ENCODE assay signal across 16 cellular contexts in genomic region chr9:5884191-5884590, GRCh38. TPM values are rescaled to one million over a fixed set of nuclear protein-coding genes. Genes with fewer than 3 reads are reported as not detected.
A peak's percentile ranks its signal among the peaks of the same experiment; 100 is the strongest.
DNase-seq lines count a peak whose midpoint lies in the region; ATAC-seq and TF ChIP-seq lines count a peak whose summit lies in the region.
"Had no signal": no experiment of that assay in that cellular context is flagged by ENCODE, and none has a peak within 500 bp of the region (broad histone marks: within the 10 kb centered on the region; RNA-seq: fewer than 3 reads in every experiment).

No MANE protein-coding gene starts in this region.

- H3K79me1 ChIP-seq in IMR-90 (ENCODE audit: low read depth in 1 of 2, low read length in 2 of 2) = no peaks in the 10 kb centered on the region

- H3K4me1 ChIP-seq in IMR-90 (ENCODE audit: control insufficient read depth, insufficient read depth, low read length) (no peaks in the 10 kb centered on the region), neural progenitor cell (no peaks in the 10 kb centered on the region), esophagus muscularis mucosa (no peaks in the 10 kb centered on the region)

- peaks cover 13% of the 10 kb centered on the region for H3K4me1 Mint-ChIP-seq in type B pancreatic cell (ENCODE audit: unreplicated experiment)
- H3K4me1 Mint-ChIP-seq in neural progenitor cell = peaks cover 13% of the 10 kb centered on the region

- intact Hi-C loops in IMR-90 (cut with micrococcal nuclease) (no loop called here), left colon (cut with DNase I, micrococcal nuclease) (loop anchor here in 1 of 2 donors (10.0 kb wide), 1 partner anchor 421 kb away; no protein-coding TSS in a partner anchor), posterior vena cava (cut with DNase I) (loop anchor here in 1 of 2 donors (10.0 kb wide), 1 partner anchor 421 kb away; no protein-coding TSS in a partner anchor), esophagus muscularis mucosa (cut with DNase I) (loop anchor here (2.0 kb wide), 1 partner anchor 171 kb away; no protein-coding TSS in a partner anchor)

- no CpG with 5 or more reads among the region's 9 CpGs for WGBS in IMR-90 (ENCODE audit: extremely low coverage in 2 of 2, insufficient read length in 1 of 2), 2 experiments
- 92% methylated on average over 8 of the region's 9 CpGs for WGBS in esophagus muscularis mucosa

- H3K27me3 Mint-ChIP-seq in type B pancreatic cell (no peaks in the 10 kb centered on the region), neural progenitor cell (ENCODE audit: insufficient read depth, low read depth) (peaks cover 3% of the 10 kb centered on the region)

- H2BK120ac ChIP-seq in IMR-90 (ENCODE audit: low read depth, low read length) = no peak overlapping the region

- peak overlapping the region; percentile 7 for H3K4me3 Mint-ChIP-seq in type B pancreatic cell
- no peak overlapping the region for H3K4me3 Mint-ChIP-seq in neural progenitor cell
- H3K4me3 Mint-ChIP-seq: H9 had no signal

- H4K91ac ChIP-seq in IMR-90 (ENCODE audit: insufficient read depth, low read depth, low read length) = no peak overlapping the region

- TF ChIP-seq EP300 in esophagus muscularis mucosa (IDR thresholded peaks at IDR 0.05) = no peak

- no peak overlapping the region for H3K4me2 ChIP-seq in IMR-90 (ENCODE audit: low read depth, low read length)
- H3K4me2 ChIP-seq in neural progenitor cell = no peak overlapping the region

- peaks cover 7% of the 10 kb centered on the region for H3K27me3 ChIP-seq in IMR-90 (ENCODE audit: control insufficient read depth, insufficient read depth, low read length)
- no peaks in the 10 kb centered on the region for H3K27me3 ChIP-seq in neural progenitor cell
- no peaks in the 10 kb centered on the region for H3K27me3 ChIP-seq in esophagus muscularis mucosa

- peak overlapping the region; percentile 33 for H3K27ac Mint-ChIP-seq in type B pancreatic cell
- no peak overlapping the region for H3K27ac Mint-ChIP-seq in neural progenitor cell
- H3K27ac Mint-ChIP-seq: H9 had no signal

- no peak overlapping the region for H4K8ac ChIP-seq in IMR-90 (ENCODE audit: low read depth in 2 of 2, low read length in 2 of 2)

- no TSS peak for BruUV-seq in IMR-90 (replicated peaks; lab: Mats Ljungman, UMichigan)

- no peak overlapping the region for H2BK5ac ChIP-seq in IMR-90 (ENCODE audit: low read depth, low read length, poor library complexity, severe bottlenecking)

- no peaks in the 10 kb centered on the region for H3K36me3 ChIP-seq in IMR-90 (ENCODE audit: control insufficient read depth, insufficient read depth, low read length)
- no peaks in the 10 kb centered on the region for H3K36me3 ChIP-seq in neural progenitor cell
- H3K36me3 ChIP-seq in esophagus muscularis mucosa = no peaks in the 10 kb centered on the region

- H3K36me3 Mint-ChIP-seq in type B pancreatic cell (no peaks in the 10 kb centered on the region), neural progenitor cell (no peaks in the 10 kb centered on the region)

- H3K9ac ChIP-seq in IMR-90 (ENCODE audit: low read depth, low read length) (no peak overlapping the region), neural progenitor cell (no peak overlapping the region)

- dilution Hi-C loops in IMR-90 (cut with HindIII; ENCODE audit: low sequenced_read_pairs, unreplicated experiment) = no loop called here

- no peak overlapping the region for H3K14ac ChIP-seq in IMR-90 (replicated peaks; ENCODE audit: low read depth, low read length)

- TF ChIP-seq POLR2A in IMR-90 (IDR thresholded peaks at IDR 0.05; ENCODE audit: low read depth, low read length) (no peak), esophagus muscularis mucosa (IDR thresholded peaks at IDR 0.05; ENCODE audit: low read depth) (no peak)

- no peak overlapping the region for H2BK20ac ChIP-seq in IMR-90 (ENCODE audit: low read depth, low read length)

- no peak overlapping the region for H3K4me3 ChIP-seq in IMR-90 (ENCODE audit: insufficient read depth, low read depth, low read length)
- H3K4me3 ChIP-seq in epithelial cell of esophagus (ENCODE audit: low read length) = no peak overlapping the region
- H3K4me3 ChIP-seq in neural progenitor cell = no peak overlapping the region
- H3K4me3 ChIP-seq in esophagus muscularis mucosa = no peak overlapping the region

- no peak for DNase-seq in IMR-90
- DNase-seq in epithelial cell of esophagus (ENCODE audit: low read depth) = peak; percentile 61
- no peak for DNase-seq in left colon
- DNase-seq in type B pancreatic cell (ENCODE audit: extremely low spot score, unreplicated experiment) = no peak
- DNase-seq in neural progenitor cell (ENCODE audit: low spot score) = no peak
- no peak for DNase-seq in posterior vena cava (ENCODE audit: low spot score)
- DNase-seq in esophagus muscularis mucosa (ENCODE audit: extremely low spot score) = no peak
- DNase-seq: ACHN, C1 segment of cervical spinal cord, GDM1, H9, KBM-7, NCI-H1417, NCI-H187, NCI-H345, NCI-H524 treated with DMSO at 0.1 percent for 48 hours had no signal

- no peaks in the 10 kb centered on the region for H4K20me1 ChIP-seq in IMR-90 (ENCODE audit: insufficient read depth, low read length)
- no peaks in the 10 kb centered on the region for H4K20me1 ChIP-seq in neural progenitor cell (ENCODE audit: low read depth)

- CTCF ChIA-PET in IMR-90 (lab: Yijun Ruan, JAX) = no interaction called here

- H3K9me3 Mint-ChIP-seq in type B pancreatic cell (no peaks in the 10 kb centered on the region), neural progenitor cell (no peaks in the 10 kb centered on the region)
- H3K9me3 Mint-ChIP-seq: H9 had no signal

- ATAC-seq in IMR-90 (ENCODE audit: low read depth) = no peak
- peak; percentile 30 for ATAC-seq in left colon

- no peaks in the 10 kb centered on the region for H3K9me1 ChIP-seq in IMR-90 (ENCODE audit: insufficient read depth, low read length)

- no peak overlapping the region for H2BK15ac ChIP-seq in IMR-90 (ENCODE audit: low read depth, low read length)

- H4K5ac ChIP-seq in IMR-90 (ENCODE audit: low read depth, low read length) = no peak overlapping the region

- no peak for TF ChIP-seq RAD21 in IMR-90 (IDR thresholded peaks at IDR 0.05; ENCODE audit: low read length)

- 0 out of 2 replicates have a peak overlapping the region, but pooled peaks have one; percentile 11 for H2AK5ac ChIP-seq in IMR-90 (ENCODE audit: low read depth, low read length)

- in situ Hi-C loops in IMR-90 (cut with MboI; ENCODE audit: low sequenced_read_pairs) = loop anchor here (10.0 kb wide), 1 partner anchor 421 kb away; no protein-coding TSS in a partner anchor

- H3K27ac ChIP-seq in IMR-90 (ENCODE audit: insufficient read depth, low read length) (no peak overlapping the region), neural progenitor cell (no peak overlapping the region), esophagus muscularis mucosa (replicated peaks in 1 of 4) (no peak overlapping the region)

- no peaks in the 10 kb centered on the region for H3K79me2 ChIP-seq in neural progenitor cell (ENCODE audit: low read depth)

- no peak overlapping the region for H3K18ac ChIP-seq in IMR-90 (ENCODE audit: low read depth, low read length)

- H2AFZ ChIP-seq in IMR-90 (replicated peaks; ENCODE audit: low read length, poor library complexity) (no peak overlapping the region), neural progenitor cell (replicated peaks) (no peak overlapping the region)

- no peak overlapping the region for H2AK9ac ChIP-seq in IMR-90 (replicated peaks; ENCODE audit: low read depth, low read length, poor library complexity)

- TF ChIP-seq CTCF in IMR-90 (conservative IDR thresholded peaks at IDR 0.05; ENCODE audit: low read depth, low read length) = no peak
- no peak for TF ChIP-seq CTCF in epithelial cell of esophagus (IDR thresholded peaks at IDR 0.05; ENCODE audit: insufficient read depth, low read depth, low read length, missing control alignments)
- no peak for TF ChIP-seq CTCF in type B pancreatic cell (conservative IDR thresholded peaks at IDR 0.05)
- TF ChIP-seq CTCF in neural progenitor cell (IDR thresholded peaks at IDR 0.05) = no peak
- TF ChIP-seq CTCF in esophagus muscularis mucosa (IDR thresholded peaks at IDR 0.05) = no peak

- no peak overlapping the region for H3K23ac ChIP-seq in IMR-90 (ENCODE audit: low read depth, low read length)

- H3K56ac ChIP-seq in IMR-90 (ENCODE audit: extremely low read depth, insufficient read depth, low read length) = no peak overlapping the region

- H3K4ac ChIP-seq in IMR-90 (ENCODE audit: low read depth, low read length) = no peak overlapping the region

- H3F3A ChIP-seq in neural progenitor cell (ENCODE audit: low read depth) = no peaks in the 10 kb centered on the region

- H3K9me3 ChIP-seq in IMR-90 (ENCODE audit: control insufficient read depth, insufficient read depth, low read length) (no peaks in the 10 kb centered on the region), neural progenitor cell (ENCODE audit: low read depth) (no peaks in the 10 kb centered on the region), esophagus muscularis mucosa (no peaks in the 10 kb centered on the region)

- POLR2A ChIA-PET in IMR-90 (lab: Charles Lee; ENCODE audit: unreplicated experiment) = no interaction called here

TF ChIP-seq in IMR-90, 13 proteins besides CTCF, POLR2A, EP300 and RAD21 (continues in another document):
- TF ChIP-seq, protein P1, sequence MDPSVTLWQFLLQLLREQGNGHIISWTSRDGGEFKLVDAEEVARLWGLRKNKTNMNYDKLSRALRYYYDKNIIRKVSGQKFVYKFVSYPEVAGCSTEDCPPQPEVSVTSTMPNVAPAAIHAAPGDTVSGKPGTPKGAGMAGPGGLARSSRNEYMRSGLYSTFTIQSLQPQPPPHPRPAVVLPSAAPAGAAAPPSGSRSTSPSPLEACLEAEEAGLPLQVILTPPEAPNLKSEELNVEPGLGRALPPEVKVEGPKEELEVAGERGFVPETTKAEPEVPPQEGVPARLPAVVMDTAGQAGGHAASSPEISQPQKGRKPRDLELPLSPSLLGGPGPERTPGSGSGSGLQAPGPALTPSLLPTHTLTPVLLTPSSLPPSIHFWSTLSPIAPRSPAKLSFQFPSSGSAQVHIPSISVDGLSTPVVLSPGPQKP (IDR thresholded peaks at IDR 0.05; ENCODE audit: borderline replicate concordance, low read depth, low read length) = no peak

RNA-seq across cellular contexts. Expression of gene MLANA, which starts 6.5 kb away (rescaled TPM):
- total RNA-seq in IMR-90 (2012; rRNA removed) = not detected in 2 replicates
- polyA plus RNA-seq in IMR-90 (2012; rRNA removed) = not detected in 2 replicates
- polyA plus RNA-seq in IMR-90 (2012; cell fraction: cytosol; rRNA removed) = not detected in 2 replicates
- polyA plus RNA-seq in IMR-90 (2012; cell fraction: nucleus; rRNA removed; ENCODE audit: low replicate concordance) = not detected in 2 replicates
- total RNA-seq in left colon = not detected
- total RNA-seq in type B pancreatic cell (ENCODE audit: low replicate concordance) = 12.1 TPM in 1 of 2 replicates, not detected in the other
- not detected in 2 replicates for total RNA-seq in neural progenitor cell (ENCODE audit: low replicate concordance)
- total RNA-seq in posterior vena cava = not detected
- not detected for total RNA-seq in esophagus muscularis mucosa
- total RNA-seq: H9 had no signal

RNA-seq across cellular contexts. Expression of gene ERMP1, which starts 51.3 kb away (rescaled TPM):
- total RNA-seq in IMR-90 (2012; rRNA removed) = 4.7 and 5.0 TPM in 2 replicates
- 1.6 and 2.2 TPM in 2 replicates for polyA plus RNA-seq in IMR-90 (2012; rRNA removed)
- 1.3 TPM in 2 replicates for polyA plus RNA-seq in IMR-90 (2012; cell fraction: cytosol; rRNA removed)
- 0.72 and 2.1 TPM in 2 replicates for polyA plus RNA-seq in IMR-90 (2012; cell fraction: nucleus; rRNA removed; ENCODE audit: low replicate concordance)
- 10 to 100 TPM; 33.6 to 44.5 TPM for total RNA-seq in left colon
- total RNA-seq in type B pancreatic cell (ENCODE audit: low replicate concordance) = 57.7 and 70.2 TPM in 2 replicates
- 19.8 and 25.5 TPM in 2 replicates for total RNA-seq in neural progenitor cell (ENCODE audit: low replicate concordance)
- total RNA-seq in posterior vena cava = 1 to 10 TPM; 7.0 to 8.5 TPM
- 1 to 10 TPM; 7.3 to 10.0 (median 9.4) TPM for total RNA-seq in esophagus muscularis mucosa
